In genomic region chr6:392441-393390, GRCh38 we compare ENCODE assay signal across 7 cellular contexts. TPM values are rescaled to one million over a fixed set of nuclear protein-coding genes. Genes with fewer than 3 reads are reported as not detected.
A peak's percentile ranks its signal among the peaks of the same experiment; 100 is the strongest.
DNase-seq lines count a peak whose midpoint lies in the region; ATAC-seq and TF ChIP-seq lines count a peak whose summit lies in the region.

No MANE protein-coding gene starts in this region.

- no peak overlapping the region for H3K4me3 ChIP-seq in KMS-11 (IDR thresholded peaks at IDR 0.05; ENCODE audit: insufficient read depth, low read depth, low read length)

- ATAC-seq in stimulated activated naive CD8-positive, alpha-beta T cell treated with anti-CD3 and anti-CD28 coated beads, Interleukin-15, amount 100 ng/mL, for 72 hours, result no peak
- ATAC-seq in HG02973 (IDR thresholded peaks at IDR 0.05; ENCODE audit: unreplicated experiment), result no peak

- CTCF ChIA-PET in activated naive CD4-positive, alpha-beta T cell treated with anti-CD3 and anti-CD28 coated beads for 36 hours (lab: Charles Lee), result interaction anchor here (0.6 to 4.5 kb wide), 13 partner anchors 10 to 204 kb away, joined by 3 to 20 read pairs (median 3); no protein-coding TSS in a partner anchor

- intact Hi-C loops in activated naive CD4-positive, alpha-beta T cell treated with anti-CD3 and anti-CD28 coated beads for 36 hours (cut with micrococcal nuclease), result loop anchor here (10.0 kb wide), 1 partner anchor 922 kb away; the partner anchor contains the start of gene FOXQ1

- H3K4me2 ChIP-seq in KMS-11, result peak overlapping the region; percentile 32; the same call in 1 of the 2 replicates

- peak; percentile 49 for DNase-seq in activated naive CD4-positive, alpha-beta T cell treated with anti-CD3 and anti-CD28 coated beads for 36 hours
- DNase-seq in islet precursor cell, result peak; percentile 51
- peak; percentile 49 to 51 for DNase-seq in stimulated activated naive CD8-positive, alpha-beta T cell treated with anti-CD3 and anti-CD28 coated beads, Interleukin-15, amount 100 ng/mL, for 72 hours
- no peak for DNase-seq in amniotic stem cell (lab: John Stamatoyannopoulos, UW)
- DNase-seq in substantia nigra (lab: John Stamatoyannopoulos, UW), result no peak

- H2AFZ ChIP-seq in KMS-11 (ENCODE audit: low read depth), result no peak overlapping the region

- H3K4me3 Mint-ChIP-seq in activated naive CD4-positive, alpha-beta T cell treated with anti-CD3 and anti-CD28 coated beads for 36 hours, result peak overlapping the region; percentile 93
- peak overlapping the region; percentile 94 to 96 for H3K4me3 Mint-ChIP-seq in stimulated activated naive CD8-positive, alpha-beta T cell treated with anti-CD3 and anti-CD28 coated beads, Interleukin-15, amount 100 ng/mL, for 72 hours

- H3K36me3 ChIP-seq in KMS-11 (ENCODE audit: insufficient read depth), result peaks cover 35% of the 10 kb centered on the region

- H4K20me1 ChIP-seq in KMS-11 (ENCODE audit: insufficient read depth), result peaks cover 50% of the 10 kb centered on the region

- H3K27me3 Mint-ChIP-seq in activated naive CD4-positive, alpha-beta T cell treated with anti-CD3 and anti-CD28 coated beads for 36 hours (ENCODE audit: low read depth), result no peaks in the 10 kb centered on the region
- H3K27me3 Mint-ChIP-seq in stimulated activated naive CD8-positive, alpha-beta T cell treated with anti-CD3 and anti-CD28 coated beads, Interleukin-15, amount 100 ng/mL, for 72 hours, result peaks cover 5% of the 10 kb centered on the region

- H3K27ac ChIP-seq in KMS-11 (peak overlapping the region; percentile 88), substantia nigra (ENCODE audit: low read depth, low read length, poor library complexity, severe bottlenecking) (no peak overlapping the region)

- H3K27ac Mint-ChIP-seq in activated naive CD4-positive, alpha-beta T cell treated with anti-CD3 and anti-CD28 coated beads for 36 hours, result peak overlapping the region; percentile 95
- H3K27ac Mint-ChIP-seq in stimulated activated naive CD8-positive, alpha-beta T cell treated with anti-CD3 and anti-CD28 coated beads, Interleukin-15, amount 100 ng/mL, for 72 hours, result peak overlapping the region; percentile 94 to 100

- H3K4me1 ChIP-seq in KMS-11 (ENCODE audit: low read depth, poor library complexity, severe bottlenecking), result peaks cover 61% of the 10 kb centered on the region

- H3K4me1 Mint-ChIP-seq in activated naive CD4-positive, alpha-beta T cell treated with anti-CD3 and anti-CD28 coated beads for 36 hours (ENCODE audit: low read depth), result peaks cover 53% of the 10 kb centered on the region
- peaks cover 71% of the 10 kb centered on the region for H3K4me1 Mint-ChIP-seq in stimulated activated naive CD8-positive, alpha-beta T cell treated with anti-CD3 and anti-CD28 coated beads, Interleukin-15, amount 100 ng/mL, for 72 hours

- peak overlapping the region; percentile 98 for H3K9ac ChIP-seq in KMS-11

- peaks cover 54% of the 10 kb centered on the region for H3K36me3 Mint-ChIP-seq in activated naive CD4-positive, alpha-beta T cell treated with anti-CD3 and anti-CD28 coated beads for 36 hours (ENCODE audit: low read depth)

- TF ChIP-seq CTCF in KMS-11 (conservative IDR thresholded peaks at IDR 0.05; ENCODE audit: low read depth, low read length), result no peak

- no peaks in the 10 kb centered on the region for H3K9me3 Mint-ChIP-seq in activated naive CD4-positive, alpha-beta T cell treated with anti-CD3 and anti-CD28 coated beads for 36 hours
- no peaks in the 10 kb centered on the region for H3K9me3 Mint-ChIP-seq in stimulated activated naive CD8-positive, alpha-beta T cell treated with anti-CD3 and anti-CD28 coated beads, Interleukin-15, amount 100 ng/mL, for 72 hours

- peaks cover 71% of the 10 kb centered on the region for H3K79me2 ChIP-seq in KMS-11 (ENCODE audit: insufficient read depth, low read depth)

- H3K27me3 ChIP-seq in KMS-11 (ENCODE audit: insufficient read depth, low read depth), result no peaks in the 10 kb centered on the region

RNA-seq across cellular contexts. Expression of gene IRF4, which starts 1.2 kb away (rescaled TPM):
- 100 to 1,000 TPM; 500 to 504 TPM for total RNA-seq in activated naive CD4-positive, alpha-beta T cell treated with anti-CD3 and anti-CD28 coated beads for 36 hours

Comparison
In these comparisons a context has a peak if more than half of its experiments do, and no peak if none do; other contexts are left out.
1. DNase-seq: peak in activated naive CD4-positive, alpha-beta T cell treated with anti-CD3 and anti-CD28 coated beads for 36 hours (single experiment), islet precursor cell (single experiment) and stimulated activated naive CD8-positive, alpha-beta T cell treated with anti-CD3 and anti-CD28 coated beads, Interleukin-15, amount 100 ng/mL, for 72 hours (2 of 2); none in amniotic stem cell (single experiment) and substantia nigra (0 of 49).